20 cellular contexts compared by ENCODE assay signal in genomic region chrX:140132937-140133336, GRCh38.
DNase-seq lines count a peak whose midpoint lies in the region; ATAC-seq and TF ChIP-seq lines count a peak whose summit lies in the region.
"Had no signal": no experiment of that assay in that cellular context is flagged by ENCODE, and none has a peak within 500 bp of the region (broad histone marks: within the 10 kb centered on the region; RNA-seq: fewer than 3 reads in every experiment).

No MANE protein-coding gene starts in this region.

- peak; percentile 77 for ATAC-seq in GM23338
- ATAC-seq: Panc1 had no signal

- H3K36me3 ChIP-seq in GM23338 (ENCODE audit: insufficient read depth) (no peaks in the 10 kb centered on the region), endodermal cell (ENCODE audit: control insufficient read depth, insufficient read depth, low read length) (no peaks in the 10 kb centered on the region), osteoblast (ENCODE audit: insufficient read depth, low read length) (no peaks in the 10 kb centered on the region)

- H3K79me2 ChIP-seq in GM23338 (replicated peaks; ENCODE audit: insufficient read depth) (no peaks in the 10 kb centered on the region), osteoblast (ENCODE audit: insufficient read depth, low read length) (no peaks in the 10 kb centered on the region)

- H3K4me3 Mint-ChIP-seq in GM23338 (no peak overlapping the region), endodermal cell (no peak overlapping the region)
- H3K4me3 Mint-ChIP-seq: CD4-positive, alpha-beta memory T cell had no signal

- H3K4me2 ChIP-seq in GM23338 (no peak overlapping the region), osteoblast (ENCODE audit: insufficient read depth, low read length) (no peak overlapping the region)
- H3K4me2 ChIP-seq: SK-N-SH had no signal

- H3K36me3 Mint-ChIP-seq in GM23338 (ENCODE audit: low read depth) (no peaks in the 10 kb centered on the region), endodermal cell (ENCODE audit: low read depth) (no peaks in the 10 kb centered on the region)
- H3K36me3 Mint-ChIP-seq: CD4-positive, alpha-beta memory T cell had no signal

- peak; percentile 80 for DNase-seq in GM23338 (ENCODE audit: low spot score)
- DNase-seq in M059J (ENCODE audit: low read depth) = peak; percentile 4
- DNase-seq in endodermal cell = no peak
- DNase-seq in renal cortical epithelial cell (ENCODE audit: low read depth) = peak; percentile 4
- DNase-seq in osteoblast (ENCODE audit: insufficient read length, low spot score, missing footprints) = no peak
- no peak for DNase-seq in NCI-H82 treated with DMSO at 0.1 percent for 48 hours (lab: John Stamatoyannopoulos, UW; ENCODE audit: unreplicated experiment)
- DNase-seq in NCI-H82 (lab: John Stamatoyannopoulos, UW) = no peak
- DNase-seq: Caco-2; CD4-positive, alpha-beta memory T cell; DMS 273 treated with DMSO at 0.1 percent for 48 hours; DND-41; GOT3; KG1; NCI-H1092 treated with DMSO at 0.1 percent for 48 hours; NCI-H1436 treated with DMSO at 0.1 percent for 48 hours; NCI-H1930; NCI-H69; SIG-M5; SK-N-SH had no signal

- TF ChIP-seq CTCF in GM23338 (conservative IDR thresholded peaks at IDR 0.05; ENCODE audit: low read depth in 2 of 2) (no peak), endodermal cell (conservative IDR thresholded peaks at IDR 0.05) (no peak), osteoblast (IDR thresholded peaks at IDR 0.05; ENCODE audit: extremely low read depth, low read depth, low read length) (no peak)

- H3K9me2 ChIP-seq in GM23338 (ENCODE audit: insufficient read depth) = no peaks in the 10 kb centered on the region
- H3K9me2 ChIP-seq: SK-N-SH had no signal

- H3K27me3 ChIP-seq in GM23338 (ENCODE audit: insufficient read depth) = no peaks in the 10 kb centered on the region
- H3K27me3 ChIP-seq in endodermal cell (ENCODE audit: control insufficient read depth, insufficient read depth, low read length, poor library complexity, severe bottlenecking) = no peaks in the 10 kb centered on the region
- no peaks in the 10 kb centered on the region for H3K27me3 ChIP-seq in osteoblast (ENCODE audit: insufficient read depth, low read length)

- no peak overlapping the region for H3K9ac ChIP-seq in endodermal cell (ENCODE audit: extremely low read depth, low read length, poor library complexity, severe bottlenecking)
- H3K9ac ChIP-seq: SK-N-SH had no signal

- H2AFZ ChIP-seq in GM23338 (no peak overlapping the region), osteoblast (ENCODE audit: low read length) (no peak overlapping the region)

- 86% methylated on average over 2 of the region's 2 CpGs; no CpG with 5 or more reads in 1 of the 2 experiments for WGBS in endodermal cell (ENCODE audit: insufficient coverage in 1 of 2, insufficient read length in 1 of 2), 2 experiments

- H3K4me1 Mint-ChIP-seq in GM23338 (peaks cover 2% of the 10 kb centered on the region; the same call in 2 of the 3 replicates), endodermal cell (no peaks in the 10 kb centered on the region)
- H3K4me1 Mint-ChIP-seq: CD4-positive, alpha-beta memory T cell had no signal

- no peaks in the 10 kb centered on the region for H3K4me1 ChIP-seq in GM23338 (ENCODE audit: insufficient read depth)
- no peaks in the 10 kb centered on the region for H3K4me1 ChIP-seq in endodermal cell (ENCODE audit: control insufficient read depth, insufficient read depth, low read length)
- no peaks in the 10 kb centered on the region for H3K4me1 ChIP-seq in osteoblast (ENCODE audit: insufficient read depth, low read length)
- H3K4me1 ChIP-seq: Caco-2 had no signal

- H3K9me3 ChIP-seq in endodermal cell (ENCODE audit: control insufficient read depth, low read length) (peaks cover 15% of the 10 kb centered on the region), osteoblast (ENCODE audit: low read depth, low read length) (no peaks in the 10 kb centered on the region)
- H3K9me3 ChIP-seq: Caco-2, SK-N-SH had no signal

- H3K27ac Mint-ChIP-seq in GM23338 (peak overlapping the region; percentile 44; the same call in 1 of the 2 replicates), endodermal cell (peak overlapping the region; percentile 52)
- H3K27ac Mint-ChIP-seq: CD4-positive, alpha-beta memory T cell had no signal

- H3K27ac ChIP-seq in GM23338 (ENCODE audit: low read depth) (peak overlapping the region; percentile 70), endodermal cell (ENCODE audit: low read depth, low read length) (no peak overlapping the region), osteoblast (ENCODE audit: low read depth, low read length) (no peak overlapping the region)

- peaks cover 7% of the 10 kb centered on the region; the same call in 2 of the 3 replicates for H3K9me3 Mint-ChIP-seq in GM23338
- peaks cover 17% of the 10 kb centered on the region for H3K9me3 Mint-ChIP-seq in endodermal cell

- no peak overlapping the region for H3K4me3 ChIP-seq in GM23338
- H3K4me3 ChIP-seq in endodermal cell (ENCODE audit: low read length) = no peak overlapping the region
- H3K4me3 ChIP-seq in osteoblast (ENCODE audit: insufficient read depth, low read length) = no peak overlapping the region

- H4K20me1 ChIP-seq in GM23338 (replicated peaks; ENCODE audit: insufficient read depth) (no peaks in the 10 kb centered on the region), osteoblast (ENCODE audit: insufficient read depth, low read length) (no peaks in the 10 kb centered on the region)

- peaks cover 2% of the 10 kb centered on the region for H3K27me3 Mint-ChIP-seq in GM23338 (ENCODE audit: insufficient read depth, low read depth, poor library complexity)
- no peaks in the 10 kb centered on the region for H3K27me3 Mint-ChIP-seq in endodermal cell (ENCODE audit: insufficient read depth)

- H3F3A ChIP-seq in GM23338 (replicated peaks; ENCODE audit: low read depth) = no peaks in the 10 kb centered on the region

TF ChIP-seq in GM23338, 12 proteins besides CTCF, POLR2A, EP300 and RAD21:
- TF ChIP-seq CREB1 (CRISPR knock-in tag; IDR thresholded peaks at IDR 0.05; ENCODE audit: low read depth) (0 out of 2 replicates have a peak, but pooled peaks have one; percentile 8), NANOG (IDR thresholded peaks at IDR 0.05; ENCODE audit: borderline replicate concordance) (no peak), ZNF462 (CRISPR knock-in tag; IDR thresholded peaks at IDR 0.05) (0 out of 2 replicates have a peak, but pooled peaks have one; percentile 6)
TF ChIP-seq in GM23338: peak in this region for 2.

Comparison
In these comparisons a context has a peak if more than half of its experiments do, and no peak if none do; other contexts are left out.
1. DNase-seq: peak in GM23338 (single experiment), M059J (single experiment) and renal cortical epithelial cell (single experiment); none in endodermal cell (single experiment), osteoblast (single experiment), NCI-H82 treated with DMSO at 0.1 percent for 48 hours (single experiment) and NCI-H82 (single experiment).